In genomic region chr4:75724066-75724866, GRCh38 we compare ENCODE assay signal across 1 cellular context.
TF ChIP-seq lines count a peak whose summit lies in the region.

USO1 (plus strand) TSS chr4:75724577; CDS start chr4:75724820, 243 bp downstream.

TF ChIP-seq in H1, 55 proteins besides CTCF, POLR2A, EP300 and RAD21:
- TF ChIP-seq SIN3A (conservative IDR thresholded peaks at IDR 0.05 in 1 of 2, IDR thresholded peaks at IDR 0.05 in 1 of 2; ENCODE audit: low read depth in 1 of 2, low read length in 2 of 2) (peak; percentile 41 to 88), CTBP2 (IDR thresholded peaks at IDR 0.05; ENCODE audit: borderline replicate concordance, insufficient read depth, insufficient read length, low read length) (no peak), TEAD4 (IDR thresholded peaks at IDR 0.05; ENCODE audit: low read depth, low read length) (peak; percentile 63; the same call in 1 of the 2 replicates), CHD2 (IDR thresholded peaks at IDR 0.05; ENCODE audit: low read length) (peak; percentile 50), HDAC2 (IDR thresholded peaks at IDR 0.05; ENCODE audit: borderline replicate concordance in 1 of 2, low read depth in 2 of 2, low read length in 2 of 2) (0 out of 4 replicates have a peak, but pooled peaks of 1 of the 2 experiments have one; percentile 5), GABPA (IDR thresholded peaks at IDR 0.05; ENCODE audit: borderline replicate concordance, insufficient read depth, low read length) (no peak), TCF12 (IDR thresholded peaks at IDR 0.05; ENCODE audit: low read depth, low read length) (0 out of 2 replicates have a peak, but pooled peaks have one; percentile 12), TAF7 (optimal IDR thresholded peaks at IDR 0.05; ENCODE audit: borderline replicate concordance, low read depth, low read length) (peak; percentile 95), TAF1 (IDR thresholded peaks at IDR 0.05; ENCODE audit: low read depth, low read length) (peak; percentile 91), ZNF274 (IDR thresholded peaks at IDR 0.05; ENCODE audit: borderline replicate concordance, extremely low read depth, low read length) (no peak), CEBPB (IDR thresholded peaks at IDR 0.05; ENCODE audit: low read depth, low read length) (no peak), CREB1 (IDR thresholded peaks at IDR 0.05) (peak; percentile 52), CBX8 (IDR thresholded peaks at IDR 0.05; ENCODE audit: borderline replicate concordance, low read depth, low read length) (no peak), HDAC6 (IDR thresholded peaks at IDR 0.05; ENCODE audit: low read depth, low read length) (no peak), YY1 (IDR thresholded peaks at IDR 0.05; ENCODE audit: low read depth, low read length) (no peak), RBBP5 (IDR thresholded peaks at IDR 0.05; ENCODE audit: borderline replicate concordance, low read depth, low read length) (no peak), KDM1A (IDR thresholded peaks at IDR 0.05; ENCODE audit: borderline replicate concordance, low read length) (no peak), PHF8 (conservative IDR thresholded peaks at IDR 0.05; ENCODE audit: low read depth, low read length) (peak; percentile 76), JUN (IDR thresholded peaks at IDR 0.05; ENCODE audit: low read depth, low read length) (no peak), FOSL1 (IDR thresholded peaks at IDR 0.05; ENCODE audit: insufficient read depth, low read depth, low read length) (no peak), BRCA1 (IDR thresholded peaks at IDR 0.05; ENCODE audit: low read depth, low read length) (no peak), SIRT6 (IDR thresholded peaks at IDR 0.05; ENCODE audit: low read length) (no peak), E2F6 (IDR thresholded peaks at IDR 0.05) (no peak; the same call in 1 of the 2 replicates), EZH2 (IDR thresholded peaks at IDR 0.05; ENCODE audit: low read depth, low read length, severe bottlenecking) (no peak), POLR2AphosphoS5 (IDR thresholded peaks at IDR 0.05; ENCODE audit: low read depth, low read length) (peak; percentile 97), RXRA (IDR thresholded peaks at IDR 0.05; ENCODE audit: insufficient read depth, low read depth, low read length) (no peak), CHD1 (IDR thresholded peaks at IDR 0.05; ENCODE audit: low read depth, low read length) (no peak), KDM5A (IDR thresholded peaks at IDR 0.05; ENCODE audit: low read length) (0 out of 2 replicates have a peak, but pooled peaks have one; percentile 18), SP2 (IDR thresholded peaks at IDR 0.05; ENCODE audit: low read length) (no peak), USF2 (IDR thresholded peaks at IDR 0.05; ENCODE audit: low read length) (peak; percentile 76), POU5F1 (IDR thresholded peaks at IDR 0.05; ENCODE audit: low read depth, low read length) (no peak), CBX5 (IDR thresholded peaks at IDR 0.05; ENCODE audit: low read depth, low read length) (no peak), SRF (IDR thresholded peaks at IDR 0.05; ENCODE audit: low read depth, low read length) (no peak), TBP (IDR thresholded peaks at IDR 0.05; ENCODE audit: low read depth, low read length) (peak; percentile 95), SP4 (IDR thresholded peaks at IDR 0.05; ENCODE audit: low read length) (no peak), MAX (IDR thresholded peaks at IDR 0.05) (peak; percentile 97), GTF2F1 (IDR thresholded peaks at IDR 0.05; ENCODE audit: borderline replicate concordance, low read depth, low read length) (peak; percentile 74; the same call in 1 of the 2 replicates), SAP30 (IDR thresholded peaks at IDR 0.05; ENCODE audit: insufficient read depth, insufficient replicate concordance, low read length) (peak; percentile 42), SP1 (IDR thresholded peaks at IDR 0.05; ENCODE audit: low read depth, low read length) (peak; percentile 66), NANOG (IDR thresholded peaks at IDR 0.05; ENCODE audit: insufficient read depth, low read depth, low read length, poor library complexity, severe bottlenecking) (no peak), NRF1 (IDR thresholded peaks at IDR 0.05; ENCODE audit: low read depth, low read length) (peak; percentile 95), ATF2 (IDR thresholded peaks at IDR 0.05; ENCODE audit: low read length) (peak; percentile 70), SIX5 (IDR thresholded peaks at IDR 0.05; ENCODE audit: low read depth, low read length) (no peak), RNF2 (IDR thresholded peaks at IDR 0.05; ENCODE audit: borderline replicate concordance, low read depth, low read length, missing control alignments, poor library complexity, severe bottlenecking) (no peak), KDM4A (IDR thresholded peaks at IDR 0.05; ENCODE audit: low read depth, low read length, severe bottlenecking) (no peak), EGR1 (IDR thresholded peaks at IDR 0.05; ENCODE audit: borderline replicate concordance, low read depth, low read length) (no peak), RFX5 (IDR thresholded peaks at IDR 0.05; ENCODE audit: borderline replicate concordance, low read depth, low read length) (no peak)
- TF ChIP-seq, protein P1, sequence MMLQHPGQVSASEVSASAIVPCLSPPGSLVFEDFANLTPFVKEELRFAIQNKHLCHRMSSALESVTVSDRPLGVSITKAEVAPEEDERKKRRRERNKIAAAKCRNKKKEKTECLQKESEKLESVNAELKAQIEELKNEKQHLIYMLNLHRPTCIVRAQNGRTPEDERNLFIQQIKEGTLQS (IDR thresholded peaks at IDR 0.05; ENCODE audit: insufficient read depth, low read depth, low read length): 0 out of 2 replicates have a peak, but pooled peaks have one; percentile 5
- TF ChIP-seq, protein P2, sequence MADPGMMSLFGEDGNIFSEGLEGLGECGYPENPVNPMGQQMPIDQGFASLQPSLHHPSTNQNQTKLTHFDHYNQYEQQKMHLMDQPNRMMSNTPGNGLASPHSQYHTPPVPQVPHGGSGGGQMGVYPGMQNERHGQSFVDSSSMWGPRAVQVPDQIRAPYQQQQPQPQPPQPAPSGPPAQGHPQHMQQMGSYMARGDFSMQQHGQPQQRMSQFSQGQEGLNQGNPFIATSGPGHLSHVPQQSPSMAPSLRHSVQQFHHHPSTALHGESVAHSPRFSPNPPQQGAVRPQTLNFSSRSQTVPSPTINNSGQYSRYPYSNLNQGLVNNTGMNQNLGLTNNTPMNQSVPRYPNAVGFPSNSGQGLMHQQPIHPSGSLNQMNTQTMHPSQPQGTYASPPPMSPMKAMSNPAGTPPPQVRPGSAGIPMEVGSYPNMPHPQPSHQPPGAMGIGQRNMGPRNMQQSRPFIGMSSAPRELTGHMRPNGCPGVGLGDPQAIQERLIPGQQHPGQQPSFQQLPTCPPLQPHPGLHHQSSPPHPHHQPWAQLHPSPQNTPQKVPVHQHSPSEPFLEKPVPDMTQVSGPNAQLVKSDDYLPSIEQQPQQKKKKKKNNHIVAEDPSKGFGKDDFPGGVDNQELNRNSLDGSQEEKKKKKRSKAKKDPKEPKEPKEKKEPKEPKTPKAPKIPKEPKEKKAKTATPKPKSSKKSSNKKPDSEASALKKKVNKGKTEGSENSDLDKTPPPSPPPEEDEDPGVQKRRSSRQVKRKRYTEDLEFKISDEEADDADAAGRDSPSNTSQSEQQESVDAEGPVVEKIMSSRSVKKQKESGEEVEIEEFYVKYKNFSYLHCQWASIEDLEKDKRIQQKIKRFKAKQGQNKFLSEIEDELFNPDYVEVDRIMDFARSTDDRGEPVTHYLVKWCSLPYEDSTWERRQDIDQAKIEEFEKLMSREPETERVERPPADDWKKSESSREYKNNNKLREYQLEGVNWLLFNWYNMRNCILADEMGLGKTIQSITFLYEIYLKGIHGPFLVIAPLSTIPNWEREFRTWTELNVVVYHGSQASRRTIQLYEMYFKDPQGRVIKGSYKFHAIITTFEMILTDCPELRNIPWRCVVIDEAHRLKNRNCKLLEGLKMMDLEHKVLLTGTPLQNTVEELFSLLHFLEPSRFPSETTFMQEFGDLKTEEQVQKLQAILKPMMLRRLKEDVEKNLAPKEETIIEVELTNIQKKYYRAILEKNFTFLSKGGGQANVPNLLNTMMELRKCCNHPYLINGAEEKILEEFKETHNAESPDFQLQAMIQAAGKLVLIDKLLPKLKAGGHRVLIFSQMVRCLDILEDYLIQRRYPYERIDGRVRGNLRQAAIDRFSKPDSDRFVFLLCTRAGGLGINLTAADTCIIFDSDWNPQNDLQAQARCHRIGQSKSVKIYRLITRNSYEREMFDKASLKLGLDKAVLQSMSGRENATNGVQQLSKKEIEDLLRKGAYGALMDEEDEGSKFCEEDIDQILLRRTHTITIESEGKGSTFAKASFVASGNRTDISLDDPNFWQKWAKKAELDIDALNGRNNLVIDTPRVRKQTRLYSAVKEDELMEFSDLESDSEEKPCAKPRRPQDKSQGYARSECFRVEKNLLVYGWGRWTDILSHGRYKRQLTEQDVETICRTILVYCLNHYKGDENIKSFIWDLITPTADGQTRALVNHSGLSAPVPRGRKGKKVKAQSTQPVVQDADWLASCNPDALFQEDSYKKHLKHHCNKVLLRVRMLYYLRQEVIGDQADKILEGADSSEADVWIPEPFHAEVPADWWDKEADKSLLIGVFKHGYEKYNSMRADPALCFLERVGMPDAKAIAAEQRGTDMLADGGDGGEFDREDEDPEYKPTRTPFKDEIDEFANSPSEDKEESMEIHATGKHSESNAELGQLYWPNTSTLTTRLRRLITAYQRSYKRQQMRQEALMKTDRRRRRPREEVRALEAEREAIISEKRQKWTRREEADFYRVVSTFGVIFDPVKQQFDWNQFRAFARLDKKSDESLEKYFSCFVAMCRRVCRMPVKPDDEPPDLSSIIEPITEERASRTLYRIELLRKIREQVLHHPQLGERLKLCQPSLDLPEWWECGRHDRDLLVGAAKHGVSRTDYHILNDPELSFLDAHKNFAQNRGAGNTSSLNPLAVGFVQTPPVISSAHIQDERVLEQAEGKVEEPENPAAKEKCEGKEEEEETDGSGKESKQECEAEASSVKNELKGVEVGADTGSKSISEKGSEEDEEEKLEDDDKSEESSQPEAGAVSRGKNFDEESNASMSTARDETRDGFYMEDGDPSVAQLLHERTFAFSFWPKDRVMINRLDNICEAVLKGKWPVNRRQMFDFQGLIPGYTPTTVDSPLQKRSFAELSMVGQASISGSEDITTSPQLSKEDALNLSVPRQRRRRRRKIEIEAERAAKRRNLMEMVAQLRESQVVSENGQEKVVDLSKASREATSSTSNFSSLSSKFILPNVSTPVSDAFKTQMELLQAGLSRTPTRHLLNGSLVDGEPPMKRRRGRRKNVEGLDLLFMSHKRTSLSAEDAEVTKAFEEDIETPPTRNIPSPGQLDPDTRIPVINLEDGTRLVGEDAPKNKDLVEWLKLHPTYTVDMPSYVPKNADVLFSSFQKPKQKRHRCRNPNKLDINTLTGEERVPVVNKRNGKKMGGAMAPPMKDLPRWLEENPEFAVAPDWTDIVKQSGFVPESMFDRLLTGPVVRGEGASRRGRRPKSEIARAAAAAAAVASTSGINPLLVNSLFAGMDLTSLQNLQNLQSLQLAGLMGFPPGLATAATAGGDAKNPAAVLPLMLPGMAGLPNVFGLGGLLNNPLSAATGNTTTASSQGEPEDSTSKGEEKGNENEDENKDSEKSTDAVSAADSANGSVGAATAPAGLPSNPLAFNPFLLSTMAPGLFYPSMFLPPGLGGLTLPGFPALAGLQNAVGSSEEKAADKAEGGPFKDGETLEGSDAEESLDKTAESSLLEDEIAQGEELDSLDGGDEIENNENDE (IDR thresholded peaks at IDR 0.05; ENCODE audit: insufficient replicate concordance, low read length): no peak
